Comparison of ENCODE assay signal across 12 cellular contexts in the genomic region with DNA sequence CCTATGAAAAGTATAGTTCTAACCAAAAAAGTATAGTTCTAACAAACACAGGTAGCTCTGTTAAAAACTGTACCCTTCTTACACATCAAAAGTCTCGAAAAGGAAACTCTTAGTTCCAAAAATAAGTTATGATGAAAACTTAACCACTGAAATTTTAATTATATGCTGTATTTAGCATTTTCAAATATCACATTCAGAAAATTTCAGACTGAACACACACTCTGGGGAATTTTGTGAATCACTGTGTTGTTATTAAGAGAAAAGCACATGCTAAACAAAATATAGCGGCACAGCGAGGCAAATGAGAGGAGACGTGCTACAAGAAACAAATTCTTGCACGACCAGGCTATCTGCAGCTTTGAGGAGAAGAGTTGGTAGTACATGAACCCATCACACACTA. TPM values are rescaled to one million over a fixed set of nuclear protein-coding genes. Genes with fewer than 3 reads are reported as not detected.
DNase-seq lines count a peak whose midpoint lies in the region; ATAC-seq and TF ChIP-seq lines count a peak whose summit lies in the region.
"Had no signal": no experiment of that assay in that cellular context is flagged by ENCODE, and none has a peak within 500 bp of the region (broad histone marks: within the 10 kb centered on the region; RNA-seq: fewer than 3 reads in every experiment).

No MANE protein-coding gene starts in this region.

- DNase-seq in OCI-LY7 (ENCODE audit: low spot score) (peak; percentile 39), breast epithelium (ENCODE audit: low spot score in 2 of 2) (no peak), HAP-1 (ENCODE audit: low spot score in 2 of 2) (no peak)
- DNase-seq in naive thymus-derived CD4-positive, alpha-beta T cell, result no peak
- DNase-seq: kidney glomerular epithelial cell; NK-92 treated with Interleukin-12 subunit alpha and Interleukin-12 subunit beta, amount 100 ng/mL, for 24 hours had no signal

- H3K27me3 ChIP-seq in naive thymus-derived CD4-positive, alpha-beta T cell (ENCODE audit: control insufficient read depth in 2 of 2, insufficient read depth in 2 of 2, low read length in 2 of 2), result no peaks in the 10 kb centered on the region
- H3K27me3 ChIP-seq in breast epithelium (no peaks in the 10 kb centered on the region), HAP-1 (ENCODE audit: low read depth) (no peaks in the 10 kb centered on the region)

- peak overlapping the region; percentile 35 for H3K4me3 ChIP-seq in OCI-LY7 (ENCODE audit: low read depth, low read length, poor library complexity, severe bottlenecking)
- peak overlapping the region; percentile 21 for H3K4me3 ChIP-seq in naive thymus-derived CD4-positive, alpha-beta T cell (ENCODE audit: low read length)
- H3K4me3 ChIP-seq in breast epithelium, result no peak overlapping the region
- no peak overlapping the region for H3K4me3 ChIP-seq in HAP-1

- no peaks in the 10 kb centered on the region for H3K27me3 Mint-ChIP-seq in naive thymus-derived CD4-positive, alpha-beta T cell

- H2AFZ ChIP-seq in OCI-LY7 (ENCODE audit: low read length), result peak overlapping the region; percentile 73
- H2AFZ ChIP-seq: parathyroid adenoma had no signal

- no TSS peak for BruUV-seq in OCI-LY7 (replicated peaks; lab: Mats Ljungman, UMichigan)

- H3K27ac ChIP-seq in OCI-LY7 (ENCODE audit: low read depth, low read length, poor library complexity, severe bottlenecking) (peak overlapping the region; percentile 5), breast epithelium (no peak overlapping the region)
- no peak overlapping the region for H3K27ac ChIP-seq in naive thymus-derived CD4-positive, alpha-beta T cell (ENCODE audit: low read depth, low read length)
- H3K27ac ChIP-seq: parathyroid adenoma had no signal

- H3K9me3 ChIP-seq in OCI-LY7 (ENCODE audit: low read length) (no peaks in the 10 kb centered on the region; the same call in 1 of the 2 replicates), breast epithelium (no peaks in the 10 kb centered on the region), HAP-1 (no peaks in the 10 kb centered on the region)
- H3K9me3 ChIP-seq in naive thymus-derived CD4-positive, alpha-beta T cell (ENCODE audit: control insufficient read depth in 2 of 3, low read length in 3 of 3), result no peaks in the 10 kb centered on the region

- peaks cover 15 to 47% (median 27%) of the 10 kb centered on the region in 7 donors for H3K4me1 Mint-ChIP-seq in naive thymus-derived CD4-positive, alpha-beta T cell

- CTCF ChIA-PET in OCI-LY7 (lab: Charles Lee; ENCODE audit: unreplicated experiment), result no interaction called here
- CTCF ChIA-PET in naive thymus-derived CD4-positive, alpha-beta T cell (lab: Charles Lee), result no interaction called here

- no peak for TF ChIP-seq CTCF in OCI-LY7 (conservative IDR thresholded peaks at IDR 0.05; ENCODE audit: low read length)
- TF ChIP-seq CTCF in breast epithelium (IDR thresholded peaks at IDR 0.05), result no peak

- H3K4me2 ChIP-seq in OCI-LY7 (ENCODE audit: low read length), result peak overlapping the region; percentile 67

- H3K79me2 ChIP-seq in OCI-LY7 (ENCODE audit: insufficient read depth, low read depth, low read length), result no peaks in the 10 kb centered on the region
- H3K79me2 ChIP-seq: parathyroid adenoma had no signal

- TF ChIP-seq POLR2A in breast epithelium (IDR thresholded peaks at IDR 0.05), result no peak

- no peaks in the 10 kb centered on the region for H3K9me2 ChIP-seq in OCI-LY7 (ENCODE audit: insufficient read depth, low read length)

- no peaks in the 10 kb centered on the region for H3K36me3 ChIP-seq in OCI-LY7 (ENCODE audit: insufficient read depth, low read length)
- no peaks in the 10 kb centered on the region for H3K36me3 ChIP-seq in naive thymus-derived CD4-positive, alpha-beta T cell (ENCODE audit: control insufficient read depth in 2 of 3, insufficient read depth in 3 of 3, low read length in 3 of 3)
- H3K36me3 ChIP-seq in breast epithelium, result no peaks in the 10 kb centered on the region
- H3K36me3 ChIP-seq in HAP-1 (replicated peaks), result no peaks in the 10 kb centered on the region

- no peaks in the 10 kb centered on the region for H3K36me3 Mint-ChIP-seq in naive thymus-derived CD4-positive, alpha-beta T cell
- H3K36me3 Mint-ChIP-seq: WTC11 had no signal

- POLR2A ChIA-PET in OCI-LY7 (lab: Charles Lee), result interaction anchor here (0.7 to 2.0 kb wide), 5 partner anchors 10 to 139 kb away, joined by 3 to 11 read pairs (median 3); no protein-coding TSS in a partner anchor
- POLR2A ChIA-PET in naive thymus-derived CD4-positive, alpha-beta T cell (lab: Charles Lee), result no interaction called here

- H4K20me1 ChIP-seq in OCI-LY7 (ENCODE audit: insufficient read depth, low read length), result no peaks in the 10 kb centered on the region

- in situ Hi-C loops in HAP-1 (cut with MboI; ENCODE audit: low sequenced_read_pairs), result no loop called here

- ATAC-seq in GM18511 (IDR thresholded peaks at IDR 0.05; ENCODE audit: unreplicated experiment) (peak; percentile 36), GM21717 (IDR thresholded peaks at IDR 0.05; ENCODE audit: unreplicated experiment) (peak; percentile 37), HG03520 (IDR thresholded peaks at IDR 0.05; ENCODE audit: unreplicated experiment) (no peak)
- ATAC-seq in naive thymus-derived CD4-positive, alpha-beta T cell, result no peak

- intact Hi-C loops in OCI-LY7 (cut with micrococcal nuclease; ENCODE audit: unreplicated experiment), result no loop called here
- intact Hi-C loops in naive thymus-derived CD4-positive, alpha-beta T cell (cut with micrococcal nuclease), result loop anchor here (2.0 to 10.0 kb wide), 2 partner anchors 28 to 110 kb away; no protein-coding TSS in a partner anchor
- intact Hi-C loops in breast epithelium (cut with DNase I; ENCODE audit: low total_unique reads), result no loop called here

- H3K4me1 ChIP-seq in OCI-LY7 (ENCODE audit: insufficient read depth, low read length, poor library complexity, severe bottlenecking), result peaks cover 44% of the 10 kb centered on the region
- H3K4me1 ChIP-seq in naive thymus-derived CD4-positive, alpha-beta T cell (ENCODE audit: control insufficient read depth in 2 of 2, insufficient read depth in 2 of 2, low read length in 2 of 2), result peaks cover 0 to 14% of the 10 kb centered on the region in 2 donors
- peaks cover 7% of the 10 kb centered on the region in 2 donors for H3K4me1 ChIP-seq in breast epithelium
- no peaks in the 10 kb centered on the region for H3K4me1 ChIP-seq in HAP-1
- H3K4me1 ChIP-seq: parathyroid adenoma had no signal

- H3K4me3 Mint-ChIP-seq in naive thymus-derived CD4-positive, alpha-beta T cell, result peak overlapping the region in 9 of 10 donors; percentile 28 to 72 (median 60)
- H3K4me3 Mint-ChIP-seq: WTC11 had no signal

- H3K9me3 Mint-ChIP-seq in naive thymus-derived CD4-positive, alpha-beta T cell, result peaks cover 0 to 4% (median 0%) of the 10 kb centered on the region in 11 donors
- H3K9me3 Mint-ChIP-seq: WTC11 had no signal

- peak overlapping the region in 5 of 9 donors; percentile 18 to 69 (median 37) for H3K27ac Mint-ChIP-seq in naive thymus-derived CD4-positive, alpha-beta T cell
- H3K27ac Mint-ChIP-seq: WTC11 had no signal

RNA-seq across cellular contexts. Expression of gene VAV3, which starts 30.4 kb away (rescaled TPM):
- total RNA-seq in OCI-LY7 (2014; rRNA removed; shearing (Covaris generic)), result 2.3 and 6.6 TPM in 2 replicates
- 5.1 and 8.3 TPM in 2 replicates for total RNA-seq in OCI-LY7 (2022)
- total RNA-seq in naive thymus-derived CD4-positive, alpha-beta T cell, result 10 to 100 TPM in 1 of 5 experiments, 1 to 10 TPM in 4; 1.4 to 23.2 (median 2.8) TPM
- polyA plus RNA-seq in naive thymus-derived CD4-positive, alpha-beta T cell, result 1 to 10 TPM; 1.3 to 2.1 TPM
- total RNA-seq in breast epithelium, result 100 to 1,000 TPM in 2 of 3 donors, 1 to 10 TPM in 1; 8.0 to 153 (median 113) TPM
- total RNA-seq: fibroblast of lung had no signal
- polyA plus RNA-seq: fibroblast of lung had no signal

Comparison
In these comparisons a context has a peak if more than half of its experiments do, and no peak if none do; other contexts are left out.
1. ATAC-seq: peak in GM18511 (single experiment) and GM21717 (single experiment); none in naive thymus-derived CD4-positive, alpha-beta T cell (single experiment) and HG03520 (single experiment).
2. H3K4me3 ChIP-seq: peak in OCI-LY7 (single experiment) and naive thymus-derived CD4-positive, alpha-beta T cell (single experiment); none in breast epithelium (0 of 3) and HAP-1 (single experiment).
3. intact Hi-C loops: an anchor here in naive thymus-derived CD4-positive, alpha-beta T cell (2.0 to 10.0 kb wide); none called in OCI-LY7 and breast epithelium.